In the genomic region with DNA sequence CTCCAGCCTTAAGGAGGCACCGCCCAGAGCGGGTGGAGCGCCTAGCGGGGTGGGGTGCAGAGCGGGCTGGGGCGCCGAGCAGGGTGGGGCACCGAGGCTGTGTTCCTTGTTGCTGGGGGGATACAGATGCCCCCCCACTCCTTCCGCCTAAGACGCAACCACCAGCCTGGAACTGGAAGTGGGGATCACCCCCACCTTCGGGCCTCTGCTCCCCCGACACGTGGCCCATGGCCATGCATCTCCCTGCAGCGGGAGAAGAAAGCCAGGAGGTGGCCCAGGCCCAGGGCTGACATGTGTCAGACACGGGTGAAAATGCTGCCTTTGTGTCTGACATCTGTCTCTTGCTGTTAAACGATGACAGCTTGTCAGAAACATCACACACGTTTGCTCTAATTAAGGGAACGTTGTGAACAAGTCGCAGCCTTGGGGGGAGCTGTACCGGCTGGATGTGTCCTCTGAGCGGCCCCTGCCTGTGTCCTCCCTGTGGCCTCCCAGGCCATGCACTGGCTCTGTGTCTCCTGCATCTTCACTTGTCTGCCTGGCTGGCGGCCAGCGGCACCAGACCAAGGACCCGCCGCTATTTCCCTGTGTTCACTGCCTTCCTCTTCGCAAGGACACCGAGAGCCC, we compare ENCODE assay signal across 7 cellular contexts.
DNase-seq lines count a peak whose midpoint lies in the region; ATAC-seq, FAIRE-seq and TF ChIP-seq lines count a peak whose summit lies in the region.
"Not testable (repeated sequence)": the region's sequence is repeated elsewhere in the genome, so short reads cannot be mapped to it uniquely, and the experiment has no call there.

No MANE protein-coding gene starts in this region.

- H3K9me2 ChIP-seq in SK-N-SH, result not testable (repeated sequence)

- ATAC-seq in esophagus mucosa (peak; percentile 6), left cardiac atrium (peak; percentile 60 to 71), HepG2 (peak; percentile 17)

- TF ChIP-seq EP300 in SK-N-SH (IDR thresholded peaks at IDR 0.05; ENCODE audit: borderline replicate concordance in 1 of 2, low read depth in 1 of 2, low read length in 1 of 2), result peak in 1 of 2 experiments; percentile 83; a peak in 2 of 4 replicates
- TF ChIP-seq EP300 in HepG2 (IDR thresholded peaks at IDR 0.05; ENCODE audit: low read depth in 2 of 2, low read length in 2 of 2); HepG2 (CRISPR knock-in tag; IDR thresholded peaks at IDR 0.05; ENCODE audit: borderline replicate concordance); ovary (IDR thresholded peaks at IDR 0.05): not testable (repeated sequence)

- H3F3A ChIP-seq in SK-N-SH (replicated peaks; ENCODE audit: insufficient read depth), result not testable (repeated sequence)

- not testable (repeated sequence) for H3K9me3 ChIP-seq in SK-N-SH, ovary
- peaks cover 12% of the 10 kb centered on the region; the same call in 1 of the 2 replicates for H3K9me3 ChIP-seq in HepG2 (ENCODE audit: low read length)
- peaks cover 0 to 10% (median 0%) of the 10 kb centered on the region in 8 donors for H3K9me3 ChIP-seq in spleen

- POLR2A ChIA-PET in SK-N-SH (lab: Yijun Ruan, JAX), result interaction anchor here (1.3 kb wide), 1 partner anchor 80 kb away, joined by 5 read pairs; no protein-coding TSS in a partner anchor
- POLR2A ChIA-PET in HepG2 (lab: Yijun Ruan, JAX), result not testable (repeated sequence)

- H4K20me1 ChIP-seq in SK-N-SH (ENCODE audit: insufficient read depth); HepG2 (ENCODE audit: insufficient read depth, low read length): not testable (repeated sequence)

- in situ Hi-C loops in HepG2 (cut with HindIII; ENCODE audit: extremely low pct_ligation_motif_present, low pct_unique_long_range_greater_than_20kb), result not testable (repeated sequence)

- not testable (repeated sequence) for H3K79me2 ChIP-seq in SK-N-SH (ENCODE audit: insufficient read depth); HepG2 (ENCODE audit: insufficient read depth, low read length)

- not testable (repeated sequence) for H3K4me3 ChIP-seq in SK-N-SH (ENCODE audit: low read depth in 2 of 2, low read length in 1 of 2); HepG2 (replicated peaks in 1 of 3; ENCODE audit: insufficient read depth in 1 of 3, low read depth in 2 of 3, low read length in 3 of 3); ovary; spleen

- H3K4me1 ChIP-seq in SK-N-SH (ENCODE audit: control insufficient read depth in 1 of 2, insufficient read depth in 2 of 2, low read depth in 1 of 2, low read length in 1 of 2) (peaks cover 0 to 56% of the 10 kb centered on the region in 2 experiments; a peak in 1 of 4 replicates), HepG2 (ENCODE audit: insufficient read depth, low read length) (peaks cover 33% of the 10 kb centered on the region), ovary (ENCODE audit: insufficient read depth) (peaks cover 15% of the 10 kb centered on the region), spleen (peaks cover 0 to 14% (median 5%) of the 10 kb centered on the region in 6 donors)

- CTCF ChIA-PET in SK-N-SH (lab: Yijun Ruan, JAX); HepG2 (lab: Yijun Ruan, JAX; ENCODE audit: low intra/inter-chr PET ratio, low total read pairs): not testable (repeated sequence)

- TF ChIP-seq CTCF in SK-N-SH (IDR thresholded peaks at IDR 0.05); HepG2 (CRISPR knock-in tag; IDR thresholded peaks at IDR 0.05); ovary (IDR thresholded peaks at IDR 0.05); spleen (IDR thresholded peaks at IDR 0.05 in 8 of 11, conservative IDR thresholded peaks at IDR 0.05 in 3 of 11): not testable (repeated sequence)

- not testable (repeated sequence) for H3K4me2 ChIP-seq in SK-N-SH; HepG2 (ENCODE audit: low read depth, low read length)

- H2AFZ ChIP-seq in SK-N-SH (ENCODE audit: low read depth); HepG2 (ENCODE audit: low read length): not testable (repeated sequence)

- not testable (repeated sequence) for TF ChIP-seq POLR2A in HepG2 (IDR thresholded peaks at IDR 0.05; ENCODE audit: insufficient read depth in 1 of 2, low read depth in 2 of 2, low read length in 2 of 2); ovary (IDR thresholded peaks at IDR 0.05); spleen (IDR thresholded peaks at IDR 0.05)

- not testable (repeated sequence) for H3K9ac ChIP-seq in SK-N-SH; HepG2 (ENCODE audit: insufficient read depth, low read depth, low read length)

- intact Hi-C loops in left cardiac atrium (cut with DNase I); HepG2 (cut with micrococcal nuclease; ENCODE audit: unreplicated experiment); ovary (cut with DNase I); spleen (cut with DNase I; ENCODE audit: low total_unique reads): not testable (repeated sequence)

- 64% methylated on average over 18 of the region's 27 CpGs for WGBS in SK-N-SH (ENCODE audit: low lambda C conversion rate)
- 65% methylated on average over 20 of the region's 27 CpGs for WGBS in HepG2 (ENCODE audit: low lambda C conversion rate)
- 65 to 68% (median 66%) methylated on average over 23 to 26 of the region's 27 CpGs for WGBS in ovary, 3 donors
- WGBS in spleen, 5 donors, result 47 to 81% (median 75%) methylated on average over 22 to 27 of the region's 27 CpGs

- H3K27ac ChIP-seq in SK-N-SH (ENCODE audit: low read depth in 2 of 2, low read length in 1 of 2), result peak overlapping the region in 1 of 2 experiments; percentile 99; a peak in 2 of 4 replicates
- not testable (repeated sequence) for H3K27ac ChIP-seq in HepG2 (ENCODE audit: extremely low read length, insufficient read depth, low read length)
- H3K27ac ChIP-seq in ovary, result peak overlapping the region; percentile 82 to 96
- H3K27ac ChIP-seq in spleen, result peak overlapping the region in 7 of 8 donors; percentile 58 to 83 (median 68)

- FAIRE-seq in HepG2 (lab: Jason Lieb, UNC), result not testable (repeated sequence)

- H3K27me3 ChIP-seq in SK-N-SH (ENCODE audit: insufficient read depth); HepG2 (ENCODE audit: control insufficient read depth in 1 of 2, insufficient read depth in 2 of 2, low read length in 2 of 2); ovary; spleen (replicated peaks in 1 of 7): not testable (repeated sequence)

- peak; percentile 19 for DNase-seq in ELF-1 (ENCODE audit: low read depth, low spot score)
- DNase-seq in SK-N-SH, result peak; percentile 84
- DNase-seq in left cardiac atrium, result peak; percentile 78
- DNase-seq in HepG2 (ENCODE audit: low spot score), result not testable (repeated sequence)
- DNase-seq in ovary, result peak in 3 of 5 donors; percentile 57 to 75 (median 66)
- DNase-seq in spleen, result peak; percentile 82

- BruUV-seq in HepG2 (replicated peaks; lab: Mats Ljungman, UMichigan), result not testable (repeated sequence)

- not testable (repeated sequence) for H3K36me3 ChIP-seq in SK-N-SH (replicated peaks in 1 of 2; ENCODE audit: control insufficient read depth in 1 of 2, insufficient read depth in 2 of 2, low read length in 1 of 2); HepG2 (replicated peaks in 1 of 2; ENCODE audit: control insufficient read depth in 1 of 2, insufficient read depth in 2 of 2, low read length in 2 of 2); ovary
- H3K36me3 ChIP-seq in spleen, result peaks cover 0 to 15% (median 0%) of the 10 kb centered on the region in 6 donors

- TF ChIP-seq RAD21 in SK-N-SH (IDR thresholded peaks at IDR 0.05; ENCODE audit: low read length), result 0 out of 2 replicates have a peak, but pooled peaks have one; percentile 14
- not testable (repeated sequence) for TF ChIP-seq RAD21 in HepG2 (CRISPR knock-in tag; IDR thresholded peaks at IDR 0.05)

TF ChIP-seq in SK-N-SH, 30 proteins besides CTCF, POLR2A, EP300 and RAD21:
- TF ChIP-seq FOXJ3 (CRISPR knock-in tag; IDR thresholded peaks at IDR 0.05) (peak; percentile 60; the same call in 1 of the 2 replicates), MXI1 (IDR thresholded peaks at IDR 0.05; ENCODE audit: low read depth, low read length) (peak; percentile 73; the same call in 1 of the 2 replicates)
TF ChIP-seq in SK-N-SH: peak in this region for 2; not testable (repeated sequence) for 28.

TF ChIP-seq in HepG2, 621 proteins besides CTCF, POLR2A, EP300 and RAD21 (continues in another document):
- TF ChIP-seq HNRNPLL (IDR thresholded peaks at IDR 0.05; ENCODE audit: low read depth, low read length, poor library complexity, severe bottlenecking), result peak; percentile 19
- 0 out of 2 replicates have a peak, but pooled peaks have one; percentile 6 for TF ChIP-seq ZNF768 (CRISPR knock-in tag; IDR thresholded peaks at IDR 0.05)
- TF ChIP-seq, protein P1, sequence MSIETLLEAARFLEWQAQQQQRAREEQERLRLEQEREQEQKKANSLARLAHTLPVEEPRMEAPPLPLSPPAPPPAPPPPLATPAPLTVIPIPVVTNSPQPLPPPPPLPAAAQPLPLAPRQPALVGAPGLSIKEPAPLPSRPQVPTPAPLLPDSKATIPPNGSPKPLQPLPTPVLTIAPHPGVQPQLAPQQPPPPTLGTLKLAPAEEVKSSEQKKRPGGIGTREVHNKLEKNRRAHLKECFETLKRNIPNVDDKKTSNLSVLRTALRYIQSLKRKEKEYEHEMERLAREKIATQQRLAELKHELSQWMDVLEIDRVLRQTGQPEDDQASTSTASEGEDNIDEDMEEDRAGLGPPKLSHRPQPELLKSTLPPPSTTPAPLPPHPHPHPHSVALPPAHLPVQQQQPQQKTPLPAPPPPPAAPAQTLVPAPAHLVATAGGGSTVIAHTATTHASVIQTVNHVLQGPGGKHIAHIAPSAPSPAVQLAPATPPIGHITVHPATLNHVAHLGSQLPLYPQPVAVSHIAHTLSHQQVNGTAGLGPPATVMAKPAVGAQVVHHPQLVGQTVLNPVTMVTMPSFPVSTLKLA (IDR thresholded peaks at IDR 0.05), result peak; percentile 34; the same call in 1 of the 2 replicates

Comparison
In these comparisons a context has a peak if more than half of its experiments do, and no peak if none do; other contexts are left out.
1. ATAC-seq: peak in every context shown above with its lines; median percentile 66 in left cardiac atrium; 17 in HepG2; 6 in esophagus mucosa.